Comparison of ENCODE assay signal across 11 cellular contexts in genomic region chr14:53190938-53191337, GRCh38. TPM values are rescaled to one million over a fixed set of nuclear protein-coding genes. Genes with fewer than 3 reads are reported as not detected.
A peak's percentile ranks its signal among the peaks of the same experiment; 100 is the strongest.
DNase-seq lines count a peak whose midpoint lies in the region; ATAC-seq and TF ChIP-seq lines count a peak whose summit lies in the region.
"Had no signal": no experiment of that assay in that cellular context is flagged by ENCODE, and none has a peak within 500 bp of the region (broad histone marks: within the 10 kb centered on the region; RNA-seq: fewer than 3 reads in every experiment).

No MANE protein-coding gene starts in this region.

- no peaks in the 10 kb centered on the region for H3K9me3 Mint-ChIP-seq in activated naive CD4-positive, alpha-beta T cell treated with anti-CD3 and anti-CD28 coated beads for 36 hours
- H3K9me3 Mint-ChIP-seq: naive thymus-derived CD8-positive, alpha-beta T cell had no signal

- H3K4me1 Mint-ChIP-seq in activated naive CD4-positive, alpha-beta T cell treated with anti-CD3 and anti-CD28 coated beads for 36 hours (ENCODE audit: low read depth): peaks cover 12% of the 10 kb centered on the region
- H3K4me1 Mint-ChIP-seq: naive thymus-derived CD8-positive, alpha-beta T cell had no signal

- no peaks in the 10 kb centered on the region for H3K27me3 Mint-ChIP-seq in activated naive CD4-positive, alpha-beta T cell treated with anti-CD3 and anti-CD28 coated beads for 36 hours (ENCODE audit: low read depth)
- H3K27me3 Mint-ChIP-seq: naive thymus-derived CD8-positive, alpha-beta T cell had no signal

- POLR2A ChIA-PET in HEK293T (lab: Yijun Ruan, JAX): no interaction called here

- peak overlapping the region; percentile 41 for H3K4me3 Mint-ChIP-seq in activated naive CD4-positive, alpha-beta T cell treated with anti-CD3 and anti-CD28 coated beads for 36 hours
- H3K4me3 Mint-ChIP-seq: naive thymus-derived CD8-positive, alpha-beta T cell had no signal

- intact Hi-C loops in activated naive CD4-positive, alpha-beta T cell treated with anti-CD3 and anti-CD28 coated beads for 36 hours (cut with micrococcal nuclease): loop anchor here (1.0 to 5.0 kb wide), 7 partner anchors 11 to 864 kb away; partner anchors contain the start of gene DDHD1

- ATAC-seq in GM18498 (IDR thresholded peaks at IDR 0.05; ENCODE audit: unreplicated experiment): peak; percentile 59
- peak; percentile 69 for ATAC-seq in HG02852 (IDR thresholded peaks at IDR 0.05; ENCODE audit: unreplicated experiment)
- ATAC-seq: naive thymus-derived CD8-positive, alpha-beta T cell had no signal

- CTCF ChIA-PET in activated naive CD4-positive, alpha-beta T cell treated with anti-CD3 and anti-CD28 coated beads for 36 hours (lab: Charles Lee): interaction anchor here (0.6 to 1.3 kb wide), 4 partner anchors 26 to 245 kb away, joined by 3 read pairs; no protein-coding TSS in a partner anchor
- CTCF ChIA-PET in HEK293T (lab: Yijun Ruan, JAX): no interaction called here

- H3K27ac Mint-ChIP-seq in activated naive CD4-positive, alpha-beta T cell treated with anti-CD3 and anti-CD28 coated beads for 36 hours: peak overlapping the region; percentile 22
- H3K27ac Mint-ChIP-seq: naive thymus-derived CD8-positive, alpha-beta T cell had no signal

- no peaks in the 10 kb centered on the region for H3K36me3 Mint-ChIP-seq in activated naive CD4-positive, alpha-beta T cell treated with anti-CD3 and anti-CD28 coated beads for 36 hours (ENCODE audit: low read depth)

- peak; percentile 72 for DNase-seq in activated naive CD4-positive, alpha-beta T cell treated with anti-CD3 and anti-CD28 coated beads for 36 hours
- DNase-seq in stimulated activated CD4-positive, alpha-beta T cell treated with anti-CD3 and anti-CD28 coated beads, Interleukin-15, amount 100 ng/mL, for 24 hours: peak; percentile 76
- DNase-seq in iPS-NIHi11 (ENCODE audit: low spot score) (no peak), HEK293T (ENCODE audit: extremely low spot score) (no peak), amniotic stem cell (lab: John Stamatoyannopoulos, UW) (no peak), GDM1 (lab: John Stamatoyannopoulos, UW) (no peak)
- DNase-seq: COR-L47; hypothalamus; naive thymus-derived CD8-positive, alpha-beta T cell had no signal

TF ChIP-seq in HEK293T, 16 proteins besides CTCF, POLR2A, EP300 and RAD21:
- TF ChIP-seq NFRKB (IDR thresholded peaks at IDR 0.05) (no peak), BHLHE40 (IDR thresholded peaks at IDR 0.05; ENCODE audit: borderline replicate concordance) (no peak)

RNA-seq across cellular contexts. Expression of gene DDHD1, which starts 37.8 kb away (rescaled TPM):
- total RNA-seq in activated naive CD4-positive, alpha-beta T cell treated with anti-CD3 and anti-CD28 coated beads for 36 hours: 10 to 100 TPM; 20.1 to 20.4 TPM

Comparison
In these comparisons a context has a peak if more than half of its experiments do, and no peak if none do; other contexts are left out.
1. DNase-seq: peak in activated naive CD4-positive, alpha-beta T cell treated with anti-CD3 and anti-CD28 coated beads for 36 hours (single experiment) and stimulated activated CD4-positive, alpha-beta T cell treated with anti-CD3 and anti-CD28 coated beads, Interleukin-15, amount 100 ng/mL, for 24 hours (single experiment); none in iPS-NIHi11 (single experiment), HEK293T (single experiment), amniotic stem cell (single experiment) and GDM1 (single experiment).